26 cellular contexts compared by ENCODE assay signal in the genomic region with DNA sequence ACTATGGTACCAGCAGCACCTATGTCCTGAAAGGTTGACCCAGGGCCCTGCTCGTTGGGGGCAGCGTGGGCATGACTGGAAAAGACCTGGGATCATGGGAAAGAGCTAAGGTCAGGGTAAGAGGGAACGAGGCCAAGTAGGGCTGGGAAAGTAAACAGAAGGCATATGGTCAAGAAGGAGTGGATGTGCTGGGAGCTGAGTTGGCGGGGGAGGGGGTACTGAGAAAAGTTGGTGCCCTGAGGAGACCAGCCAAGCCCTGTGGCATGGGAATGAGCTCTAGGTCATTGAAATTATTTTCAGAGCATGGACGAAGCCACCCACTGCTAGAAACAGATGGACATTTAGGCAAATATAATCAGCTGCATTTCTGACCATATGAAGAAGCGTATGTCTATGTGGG. TPM values are rescaled to one million over a fixed set of nuclear protein-coding genes. Genes with fewer than 3 reads are reported as not detected.
DNase-seq lines count a peak whose midpoint lies in the region; ATAC-seq and TF ChIP-seq lines count a peak whose summit lies in the region.
"Had no signal": no experiment of that assay in that cellular context is flagged by ENCODE, and none has a peak within 500 bp of the region (broad histone marks: within the 10 kb centered on the region; RNA-seq: fewer than 3 reads in every experiment).

No MANE protein-coding gene starts in this region.

- no peak overlapping the region for H2AFZ ChIP-seq in GM23338

- DNase-seq in GM23338 (ENCODE audit: low spot score) (no peak), cerebellum (ENCODE audit: low spot score) (peak; percentile 85), progenitor cell of endocrine pancreas (ENCODE audit: low spot score, unreplicated experiment) (no peak), RPMI8226 (no peak), DMS114 treated with DMSO at 0.1 percent for 48 hours (lab: John Stamatoyannopoulos, UW; ENCODE audit: unreplicated experiment) (no peak)
- no peak for DNase-seq in stimulated activated CD4-positive, alpha-beta T cell treated with anti-CD3 and anti-CD28 coated beads, Interleukin-4, amount 100 ng/mL, for 1 hour
- DNase-seq: activated naive CD4-positive, alpha-beta T cell treated with Interleukin-2 at 50 U/mL for 16 hours; activated T-cell treated with anti-CD3 and anti-CD28 coated beads, Interleukin-2, amount 50 U/mL, for 4 hours; amygdala; Calu3; foreskin keratinocyte; islet precursor cell; KG1; mesendoderm; naive thymus-derived CD8-positive, alpha-beta T cell; NCI-H146; NCI-H524 treated with DMSO at 0.1 percent for 48 hours; stimulated activated CD4-positive, alpha-beta T cell treated with anti-CD3 and anti-CD28 coated beads, Interleukin-1b, Interleukin-23, amount 100 ng/mL, for 48 hours had no signal

- H3K4me1 ChIP-seq in GM23338 (ENCODE audit: insufficient read depth), result peaks cover 32% of the 10 kb centered on the region
- H3K4me1 ChIP-seq: foreskin keratinocyte, vagina had no signal

- H3K27me3 ChIP-seq in GM23338 (ENCODE audit: insufficient read depth) (no peaks in the 10 kb centered on the region), layer of hippocampus (ENCODE audit: control insufficient read depth, insufficient read depth, low read length) (no peaks in the 10 kb centered on the region)
- H3K27me3 ChIP-seq: cardiac muscle cell, foreskin keratinocyte, vagina had no signal

- H3F3A ChIP-seq in GM23338 (replicated peaks; ENCODE audit: low read depth), result no peaks in the 10 kb centered on the region

- H3K36me3 ChIP-seq in GM23338 (ENCODE audit: insufficient read depth), result no peaks in the 10 kb centered on the region
- H3K36me3 ChIP-seq: cardiac muscle cell, vagina had no signal

- H3K27me3 Mint-ChIP-seq in GM23338 (ENCODE audit: insufficient read depth, low read depth, poor library complexity) (no peaks in the 10 kb centered on the region), progenitor cell of endocrine pancreas (no peaks in the 10 kb centered on the region)
- H3K27me3 Mint-ChIP-seq: naive thymus-derived CD8-positive, alpha-beta T cell had no signal

- H3K4me1 Mint-ChIP-seq in GM23338 (peaks cover 29% of the 10 kb centered on the region), progenitor cell of endocrine pancreas (ENCODE audit: low read depth) (peaks cover 23% of the 10 kb centered on the region)

- no peak overlapping the region for H3K4me3 Mint-ChIP-seq in GM23338
- no peak overlapping the region for H3K4me3 Mint-ChIP-seq in progenitor cell of endocrine pancreas (ENCODE audit: low read depth)
- H3K4me3 Mint-ChIP-seq: activated T-cell treated with anti-CD3 and anti-CD28 coated beads, Interleukin-2, amount 50 U/mL, for 4 hours; stimulated activated effector memory CD8-positive, alpha-beta T cell treated with anti-CD3 and anti-CD28 coated beads, Interleukin-12 subunit alpha, Interleukin-12 subunit beta, amount 100 ng/mL, for 72 hours had no signal

- no peak for TF ChIP-seq CTCF in GM23338 (conservative IDR thresholded peaks at IDR 0.05; ENCODE audit: low read depth in 2 of 2)
- TF ChIP-seq CTCF in progenitor cell of endocrine pancreas (IDR thresholded peaks at IDR 0.05; ENCODE audit: unreplicated experiment), result no peak

- no peaks in the 10 kb centered on the region for H4K20me1 ChIP-seq in GM23338 (replicated peaks; ENCODE audit: insufficient read depth)

- no peak overlapping the region for H3K4me3 ChIP-seq in GM23338
- H3K4me3 ChIP-seq: cardiac muscle cell, skin epidermis, vagina had no signal

- H3K9me2 ChIP-seq in GM23338 (ENCODE audit: insufficient read depth), result no peaks in the 10 kb centered on the region

- H3K36me3 Mint-ChIP-seq in GM23338 (ENCODE audit: low read depth), result no peaks in the 10 kb centered on the region
- peaks cover 2% of the 10 kb centered on the region for H3K36me3 Mint-ChIP-seq in progenitor cell of endocrine pancreas (ENCODE audit: insufficient read depth)
- H3K36me3 Mint-ChIP-seq: stimulated activated effector memory CD8-positive, alpha-beta T cell treated with anti-CD3 and anti-CD28 coated beads, Interleukin-12 subunit alpha, Interleukin-12 subunit beta, amount 100 ng/mL, for 72 hours had no signal

- ATAC-seq in GM23338 (peak; percentile 28; the same call in 2 of the 3 replicates), GM19351 (IDR thresholded peaks at IDR 0.05; ENCODE audit: unreplicated experiment) (no peak)
- ATAC-seq: activated CD4-positive, CD25-positive, alpha-beta regulatory T cell treated with anti-CD3 and anti-CD28 coated beads, Interleukin-2, amount 50 U/mL, for 24 hours; activated T-cell treated with anti-CD3 and anti-CD28 coated beads, Interleukin-2, amount 50 U/mL, for 4 hours; foreskin keratinocyte; HCT116; naive thymus-derived CD8-positive, alpha-beta T cell; stimulated activated effector memory CD8-positive, alpha-beta T cell treated with anti-CD3 and anti-CD28 coated beads, Interleukin-12 subunit alpha, Interleukin-12 subunit beta, amount 100 ng/mL, for 72 hours had no signal

- H3K27ac ChIP-seq in GM23338 (ENCODE audit: low read depth) (no peak overlapping the region), layer of hippocampus (ENCODE audit: low read depth, low read length) (peak overlapping the region; percentile 16)
- H3K27ac ChIP-seq: cardiac muscle cell, foreskin keratinocyte, skin epidermis, vagina had no signal

- H3K4me2 ChIP-seq in GM23338, result peak overlapping the region; percentile 6; the same call in 1 of the 2 replicates

- H3K9me3 Mint-ChIP-seq in GM23338, result no peaks in the 10 kb centered on the region
- no peaks in the 10 kb centered on the region for H3K9me3 Mint-ChIP-seq in progenitor cell of endocrine pancreas (ENCODE audit: low read depth)
- H3K9me3 Mint-ChIP-seq: activated T-cell treated with anti-CD3 and anti-CD28 coated beads, Interleukin-2, amount 50 U/mL, for 4 hours; naive thymus-derived CD8-positive, alpha-beta T cell; stimulated activated effector memory CD8-positive, alpha-beta T cell treated with anti-CD3 and anti-CD28 coated beads, Interleukin-12 subunit alpha, Interleukin-12 subunit beta, amount 100 ng/mL, for 72 hours had no signal

- H3K27ac Mint-ChIP-seq in GM23338, result 0 out of 2 replicates have a peak overlapping the region, but pooled peaks have one; percentile 28
- H3K27ac Mint-ChIP-seq in progenitor cell of endocrine pancreas, result peak overlapping the region; percentile 80

- peaks cover 57% of the 10 kb centered on the region for H3K79me2 ChIP-seq in GM23338 (replicated peaks; ENCODE audit: insufficient read depth)

TF ChIP-seq in GM23338, 12 proteins besides CTCF, POLR2A, EP300 and RAD21:
- no peak for TF ChIP-seq POLR2AphosphoS5 (IDR thresholded peaks at IDR 0.05; ENCODE audit: low read depth)
- TF ChIP-seq, protein P1, sequence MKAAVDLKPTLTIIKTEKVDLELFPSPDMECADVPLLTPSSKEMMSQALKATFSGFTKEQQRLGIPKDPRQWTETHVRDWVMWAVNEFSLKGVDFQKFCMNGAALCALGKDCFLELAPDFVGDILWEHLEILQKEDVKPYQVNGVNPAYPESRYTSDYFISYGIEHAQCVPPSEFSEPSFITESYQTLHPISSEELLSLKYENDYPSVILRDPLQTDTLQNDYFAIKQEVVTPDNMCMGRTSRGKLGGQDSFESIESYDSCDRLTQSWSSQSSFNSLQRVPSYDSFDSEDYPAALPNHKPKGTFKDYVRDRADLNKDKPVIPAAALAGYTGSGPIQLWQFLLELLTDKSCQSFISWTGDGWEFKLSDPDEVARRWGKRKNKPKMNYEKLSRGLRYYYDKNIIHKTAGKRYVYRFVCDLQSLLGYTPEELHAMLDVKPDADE (IDR thresholded peaks at IDR 0.05), result no peak
- no peak for TF ChIP-seq NANOG (IDR thresholded peaks at IDR 0.05; ENCODE audit: borderline replicate concordance)
- TF ChIP-seq ZNF114 (CRISPR knock-in tag; IDR thresholded peaks at IDR 0.05), result no peak
- no peak for TF ChIP-seq EZH2 (IDR thresholded peaks at IDR 0.05; ENCODE audit: low read depth, unreplicated experiment)
- TF ChIP-seq ZNF331 (CRISPR knock-in tag; IDR thresholded peaks at IDR 0.05; ENCODE audit: low read depth), result no peak
TF ChIP-seq in GM23338: peak in this region for 0.

RNA-seq across cellular contexts. Expression of a gene that starts 18.9 kb away (rescaled TPM):
- total RNA-seq in GM23338 (2014; rRNA removed; shearing (Covaris generic)), result 33.9 and 40.4 TPM in 2 replicates
- polyA plus RNA-seq in GM23338 (2016; fragmentation: Nextera tagmentation; extraction: Ambion mirVana), result 17.8 and 19.0 TPM in 2 replicates
- total RNA-seq in cerebellum, result 60.4 TPM
- total RNA-seq in progenitor cell of endocrine pancreas, result 47.9 and 51.8 TPM in 2 replicates
